Comparison of ENCODE assay signal across 16 cellular contexts in the genomic region with DNA sequence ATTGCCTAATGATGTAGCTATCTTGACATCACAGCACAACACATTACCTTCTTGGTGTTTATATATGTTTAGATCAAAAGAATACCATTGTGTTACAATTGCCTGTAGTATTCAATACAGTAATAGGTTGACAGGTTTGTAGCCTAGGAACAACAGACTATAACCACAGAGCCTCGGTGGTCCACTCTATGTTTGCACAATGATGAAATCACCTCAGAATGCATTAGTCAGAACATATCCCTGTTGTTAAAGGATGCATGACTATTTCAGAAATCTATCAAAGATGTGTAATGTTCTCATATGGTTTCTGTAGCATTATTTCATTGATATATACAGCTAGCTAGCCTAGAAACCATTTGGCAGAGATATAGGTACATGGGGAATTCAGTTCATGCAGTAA. TPM values are rescaled to one million over a fixed set of nuclear protein-coding genes. Genes with fewer than 3 reads are reported as not detected.
DNase-seq lines count a peak whose midpoint lies in the region; ATAC-seq and TF ChIP-seq lines count a peak whose summit lies in the region.
"Had no signal": no experiment of that assay in that cellular context is flagged by ENCODE, and none has a peak within 500 bp of the region (broad histone marks: within the 10 kb centered on the region; RNA-seq: fewer than 3 reads in every experiment).

No MANE protein-coding gene starts in this region.

- intact Hi-C loops in OCI-LY7 (cut with micrococcal nuclease; ENCODE audit: unreplicated experiment) = no loop called here

- POLR2A ChIA-PET in OCI-LY7 (lab: Charles Lee) = interaction anchor here (0.5 to 1.2 kb wide), 3 partner anchors 11 to 116 kb away, joined by 3 to 4 read pairs (median 3); a partner anchor contains a TSS

- H4K20me1 ChIP-seq in OCI-LY7 (ENCODE audit: insufficient read depth, low read length) = peaks cover 7% of the 10 kb centered on the region; the same call in 1 of the 2 replicates

- DNase-seq in Caki2 (ENCODE audit: low read depth) (peak; percentile 44), LHCN-M2 (ENCODE audit: low read depth) (peak; percentile 85), astrocyte of the spinal cord (ENCODE audit: low read depth, low spot score) (peak; percentile 91), kidney tubule cell (ENCODE audit: low spot score) (peak; percentile 90), NCI-H1105 (lab: John Stamatoyannopoulos, UW) (no peak), NCI-H2227 treated with DMSO at 0.1 percent for 48 hours (lab: John Stamatoyannopoulos, UW) (no peak), OCI-LY7 (ENCODE audit: low spot score) (no peak)
- DNase-seq: activated CD4-positive, alpha-beta memory T cell treated with anti-CD3 and anti-CD28 coated beads for 36 hours; amygdala; left colon; MM.1S; nephron progenitor cell; stimulated activated CD4-positive, alpha-beta T cell treated with anti-CD3 and anti-CD28 coated beads, Interleukin-12 subunit alpha, Interleukin-12 subunit beta, amount 100 ng/mL, for 4 hours; stimulated activated CD8-positive, alpha-beta memory T cell treated with anti-CD3 and anti-CD28 coated beads, Interleukin-4, amount 100 ng/mL, for 48 hours had no signal

- BruUV-seq in OCI-LY7 (replicated peaks; lab: Mats Ljungman, UMichigan) = no TSS peak

- in situ Hi-C loops in Caki2 (cut with HindIII; ENCODE audit: low pct_unique_long_range_greater_than_20kb, low sequenced_read_pairs) = no loop called here
- in situ Hi-C loops in astrocyte of the spinal cord (cut with HindIII; ENCODE audit: low sequenced_read_pairs) = no loop called here

- peaks cover 10% of the 10 kb centered on the region; the same call in 1 of the 2 replicates for H3K79me2 ChIP-seq in OCI-LY7 (ENCODE audit: insufficient read depth, low read depth, low read length)

- TF ChIP-seq CTCF in astrocyte of the spinal cord (IDR thresholded peaks at IDR 0.05; ENCODE audit: low read depth, low read length) (no peak), OCI-LY7 (conservative IDR thresholded peaks at IDR 0.05; ENCODE audit: low read length) (no peak)

- H2AFZ ChIP-seq in OCI-LY7 (ENCODE audit: low read length) = no peak overlapping the region

- no peaks in the 10 kb centered on the region for H3K9me3 ChIP-seq in OCI-LY7 (ENCODE audit: low read length)
- H3K9me3 ChIP-seq: esophagus muscularis mucosa had no signal

- H3K27ac ChIP-seq in OCI-LY7 (ENCODE audit: low read depth, low read length, poor library complexity, severe bottlenecking) = no peak overlapping the region
- H3K27ac ChIP-seq: esophagus muscularis mucosa had no signal

- no peak overlapping the region for H3K4me2 ChIP-seq in OCI-LY7 (ENCODE audit: low read length)

- CTCF ChIA-PET in OCI-LY7 (lab: Charles Lee; ENCODE audit: unreplicated experiment) = no interaction called here

- H3K4me1 ChIP-seq in OCI-LY7 (ENCODE audit: insufficient read depth, low read length, poor library complexity, severe bottlenecking) = no peaks in the 10 kb centered on the region

- no peak for ATAC-seq in HG03108 (IDR thresholded peaks at IDR 0.05; ENCODE audit: unreplicated experiment)
- ATAC-seq: left colon had no signal

- H3K9me2 ChIP-seq in OCI-LY7 (ENCODE audit: insufficient read depth, low read length) = no peaks in the 10 kb centered on the region

- H3K4me3 ChIP-seq in astrocyte of the spinal cord (ENCODE audit: low read depth, low read length) (no peak overlapping the region), OCI-LY7 (ENCODE audit: low read depth, low read length, poor library complexity, severe bottlenecking) (no peak overlapping the region)
- H3K4me3 ChIP-seq: esophagus muscularis mucosa had no signal

- peaks cover 96% of the 10 kb centered on the region for H3K36me3 ChIP-seq in OCI-LY7 (ENCODE audit: insufficient read depth, low read length)

RNA-seq across cellular contexts. Expression of a gene that starts 8.9 kb away (rescaled TPM):
- 68.4 and 101 TPM in 2 replicates for total RNA-seq in Caki2 (2014; rRNA removed; shearing (Covaris generic); ENCODE audit: low replicate concordance)
- total RNA-seq in LHCN-M2 (2014; rRNA removed) = 48.7 and 54.0 TPM in 2 replicates
- 75.9 TPM for polyA plus RNA-seq in LHCN-M2 (2012)
- total RNA-seq in OCI-LY7 (2014; rRNA removed; shearing (Covaris generic)) = 52.3 and 56.7 TPM in 2 replicates
- 82.2 and 87.3 TPM in 2 replicates for total RNA-seq in OCI-LY7 (2022)

RNA-seq across cellular contexts. Expression of a gene that starts 11.4 kb away (rescaled TPM):
- total RNA-seq in Caki2 (2014; rRNA removed; shearing (Covaris generic); ENCODE audit: low replicate concordance) = 8.6 and 22.9 TPM in 2 replicates
- total RNA-seq in LHCN-M2 (2014; rRNA removed) = 21.7 and 26.3 TPM in 2 replicates
- 8.4 TPM for polyA plus RNA-seq in LHCN-M2 (2012)
- 11.6 TPM in 2 replicates for total RNA-seq in OCI-LY7 (2014; rRNA removed; shearing (Covaris generic))
- total RNA-seq in OCI-LY7 (2022) = 21.0 and 26.0 TPM in 2 replicates

RNA-seq across cellular contexts. Expression of a gene that starts 17.2 kb away (rescaled TPM):
- total RNA-seq in Caki2 (2014; rRNA removed; shearing (Covaris generic); ENCODE audit: low replicate concordance) = 93.1 and 102 TPM in 2 replicates
- total RNA-seq in LHCN-M2 (2014; rRNA removed) (151 and 157 TPM in 2 replicates), OCI-LY7 (2022) (161 and 173 TPM in 2 replicates)
- polyA plus RNA-seq in LHCN-M2 (2012) = 129 TPM
- total RNA-seq in OCI-LY7 (2014; rRNA removed; shearing (Covaris generic)) = 126 and 162 TPM in 2 replicates

Comparison
In these comparisons a context has a peak if more than half of its experiments do, and no peak if none do; other contexts are left out.
1. DNase-seq: peak in Caki2 (single experiment), LHCN-M2 (single experiment), astrocyte of the spinal cord (single experiment) and kidney tubule cell (single experiment); none in NCI-H1105 (single experiment), NCI-H2227 treated with DMSO at 0.1 percent for 48 hours (single experiment) and OCI-LY7 (single experiment).